Comparison of ENCODE assay signal across 8 cellular contexts in the genomic region with DNA sequence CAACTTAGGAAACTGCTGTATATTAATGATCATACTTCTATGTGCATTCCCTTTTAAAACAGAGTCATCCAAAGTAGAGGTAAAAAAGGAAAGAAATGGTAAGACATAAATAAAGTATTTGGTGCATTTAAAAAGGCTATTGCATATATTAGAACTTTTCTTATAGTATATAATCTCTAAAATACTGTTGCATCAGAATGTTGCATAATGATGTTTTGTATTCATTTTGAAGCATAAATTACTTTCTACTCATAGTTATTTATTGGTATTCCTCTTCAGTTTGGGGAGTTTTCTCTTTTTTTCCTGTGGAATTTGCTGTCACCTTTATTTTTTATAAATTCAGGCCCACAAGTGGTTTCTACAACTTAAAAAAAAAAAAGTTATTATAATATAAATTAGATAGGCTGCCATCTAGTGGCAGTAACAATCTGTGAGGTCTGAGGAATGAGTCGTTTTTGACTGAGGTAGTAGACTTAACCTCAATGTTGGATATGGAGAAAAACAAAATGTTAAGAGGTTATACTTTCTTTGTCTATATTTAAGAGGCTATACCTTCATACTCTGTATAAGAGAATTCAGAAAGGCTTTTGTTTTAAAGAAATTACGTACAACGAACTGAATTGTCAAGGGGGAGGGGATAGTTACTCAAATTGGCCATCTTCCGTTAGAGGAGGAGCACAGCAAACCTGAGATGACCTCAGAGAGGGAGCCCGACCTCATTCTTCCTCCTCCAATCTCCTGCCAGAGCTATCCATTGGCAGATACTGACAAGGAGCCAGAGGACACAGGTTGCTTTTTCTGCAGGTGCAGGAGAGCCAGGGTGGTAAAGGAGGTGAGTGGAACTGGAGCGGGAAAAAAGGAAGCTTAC. TPM values are rescaled to one million over a fixed set of nuclear protein-coding genes. Genes with fewer than 3 reads are reported as not detected.
DNase-seq lines count a peak whose midpoint lies in the region; ATAC-seq and TF ChIP-seq lines count a peak whose summit lies in the region.

No MANE protein-coding gene starts in this region.

- H3K36me3 Mint-ChIP-seq in chondrocyte (ENCODE audit: low read depth) (no peaks in the 10 kb centered on the region), type B pancreatic cell (no peaks in the 10 kb centered on the region)

- H3K27me3 Mint-ChIP-seq in chondrocyte (ENCODE audit: low read depth) (no peaks in the 10 kb centered on the region), type B pancreatic cell (no peaks in the 10 kb centered on the region)

- intact Hi-C loops in left colon (cut with DNase I, micrococcal nuclease), result loop anchor here in 1 of 2 donors (5.0 kb wide), 1 partner anchor 36 kb away; the partner anchor contains the start of gene ASNSD1

- H3K4me1 Mint-ChIP-seq in chondrocyte (ENCODE audit: low read depth) (peaks cover 5% of the 10 kb centered on the region), type B pancreatic cell (ENCODE audit: unreplicated experiment) (no peaks in the 10 kb centered on the region)

- peak; percentile 90 for TF ChIP-seq CTCF in chondrocyte (IDR thresholded peaks at IDR 0.05)
- TF ChIP-seq CTCF in type B pancreatic cell (conservative IDR thresholded peaks at IDR 0.05), result peak; percentile 82

- DNase-seq in AG08395 (ENCODE audit: low spot score) (peak; percentile 33), GF-D8 (lab: John Stamatoyannopoulos, UW) (peak; percentile 48), SK-N-DZ (ENCODE audit: low spot score) (peak; percentile 34), chondrocyte (ENCODE audit: low spot score) (no peak), left colon (peak; percentile 30 to 38), type B pancreatic cell (ENCODE audit: extremely low spot score, unreplicated experiment) (no peak)

- no peak overlapping the region for H3K4me3 Mint-ChIP-seq in chondrocyte (ENCODE audit: unreplicated experiment)
- no peak overlapping the region for H3K4me3 Mint-ChIP-seq in type B pancreatic cell

- no peaks in the 10 kb centered on the region for H3K9me3 Mint-ChIP-seq in chondrocyte (ENCODE audit: low read depth)
- H3K9me3 Mint-ChIP-seq in type B pancreatic cell, result no peaks in the 10 kb centered on the region

- H3K27ac Mint-ChIP-seq in chondrocyte (ENCODE audit: unreplicated experiment) (no peak overlapping the region), type B pancreatic cell (no peak overlapping the region)

- ATAC-seq in HG03469 (IDR thresholded peaks at IDR 0.05; ENCODE audit: unreplicated experiment) (peak; percentile 55), left colon (peak; percentile 89), HG03097 (IDR thresholded peaks at IDR 0.05; ENCODE audit: low FRiP score, unreplicated experiment) (no peak)

RNA-seq across cellular contexts. Expression of gene ANKAR, which starts 23.8 kb away (rescaled TPM):
- 0.52 and 2.4 TPM in 2 replicates for polyA plus RNA-seq in SK-N-DZ (2014; cell fraction: cytosol; rRNA removed)
- polyA plus RNA-seq in SK-N-DZ (2014; cell fraction: nucleus; rRNA removed), result 0.84 and 1.4 TPM in 2 replicates
- total RNA-seq in chondrocyte, result 4.0 to 6.4 TPM (median 4.4 TPM) in 3 replicates
- 10 to 100 TPM in 1 of 2 donors, 1 to 10 TPM in 1; 7.6 to 10.6 TPM for total RNA-seq in left colon
- total RNA-seq in type B pancreatic cell (ENCODE audit: low replicate concordance), result 2.0 and 6.5 TPM in 2 replicates

RNA-seq across cellular contexts. Expression of gene ASNSD1, which starts 37.0 kb away (rescaled TPM):
- polyA plus RNA-seq in SK-N-DZ (2014; cell fraction: cytosol; rRNA removed), result 70.9 and 93.1 TPM in 2 replicates
- polyA plus RNA-seq in SK-N-DZ (2014; cell fraction: nucleus; rRNA removed), result 38.4 and 49.3 TPM in 2 replicates
- total RNA-seq in chondrocyte (36.1 to 43.1 TPM (median 39.5 TPM) in 3 replicates), left colon (10 to 100 TPM; 18.5 to 19.2 TPM), type B pancreatic cell (ENCODE audit: low replicate concordance) (35.4 and 38.5 TPM in 2 replicates)

Comparison
In these comparisons a context has a peak if more than half of its experiments do, and no peak if none do; other contexts are left out.
1. DNase-seq: peak in AG08395 (single experiment), GF-D8 (single experiment), SK-N-DZ (single experiment) and left colon (2 of 2); none in chondrocyte (single experiment) and type B pancreatic cell (single experiment).